In genomic region chr7:75171822-75172221, GRCh38 we compare ENCODE assay signal across 8 cellular contexts.
DNase-seq lines count a peak whose midpoint lies in the region; ATAC-seq lines count a peak whose summit lies in the region.
"Not testable (repeated sequence)": the region's sequence is repeated elsewhere in the genome, so short reads cannot be mapped to it uniquely, and the experiment has no call there.

No MANE protein-coding gene starts in this region.

- CTCF ChIA-PET in activated CD4-positive, alpha-beta T cell treated with anti-CD3 and anti-CD28 coated beads for 36 hours (lab: Charles Lee) = not testable (repeated sequence)

- H3K9me3 Mint-ChIP-seq in activated CD4-positive, alpha-beta T cell treated with anti-CD3 and anti-CD28 coated beads for 36 hours (ENCODE audit: low read depth); stimulated activated naive CD8-positive, alpha-beta T cell treated with anti-CD3 and anti-CD28 coated beads, Interleukin-15, amount 100 ng/mL, for 72 hours: not testable (repeated sequence)

- not testable (repeated sequence) for H3K4me3 Mint-ChIP-seq in activated CD4-positive, alpha-beta T cell treated with anti-CD3 and anti-CD28 coated beads for 36 hours; stimulated activated naive CD8-positive, alpha-beta T cell treated with anti-CD3 and anti-CD28 coated beads, Interleukin-15, amount 100 ng/mL, for 72 hours

- intact Hi-C loops in activated CD4-positive, alpha-beta T cell treated with anti-CD3 and anti-CD28 coated beads for 36 hours (cut with DNase I, micrococcal nuclease) = not testable (repeated sequence)

- not testable (repeated sequence) for H3K27ac Mint-ChIP-seq in activated CD4-positive, alpha-beta T cell treated with anti-CD3 and anti-CD28 coated beads for 36 hours; stimulated activated naive CD8-positive, alpha-beta T cell treated with anti-CD3 and anti-CD28 coated beads, Interleukin-15, amount 100 ng/mL, for 72 hours

- H3K36me3 Mint-ChIP-seq in activated CD4-positive, alpha-beta T cell treated with anti-CD3 and anti-CD28 coated beads for 36 hours (ENCODE audit: low read depth) = not testable (repeated sequence)

- DNase-seq in activated CD4-positive, alpha-beta T cell treated with anti-CD3 and anti-CD28 coated beads for 36 hours; left lobe of liver (ENCODE audit: low spot score); stimulated activated naive CD8-positive, alpha-beta T cell treated with anti-CD3 and anti-CD28 coated beads, Interleukin-15, amount 100 ng/mL, for 72 hours: not testable (repeated sequence)

- H3K4me1 Mint-ChIP-seq in activated CD4-positive, alpha-beta T cell treated with anti-CD3 and anti-CD28 coated beads for 36 hours; stimulated activated naive CD8-positive, alpha-beta T cell treated with anti-CD3 and anti-CD28 coated beads, Interleukin-15, amount 100 ng/mL, for 72 hours: not testable (repeated sequence)

- not testable (repeated sequence) for H3K27me3 Mint-ChIP-seq in activated CD4-positive, alpha-beta T cell treated with anti-CD3 and anti-CD28 coated beads for 36 hours; stimulated activated naive CD8-positive, alpha-beta T cell treated with anti-CD3 and anti-CD28 coated beads, Interleukin-15, amount 100 ng/mL, for 72 hours

- ATAC-seq in GM18858 (IDR thresholded peaks at IDR 0.05; ENCODE audit: unreplicated experiment) (peak; percentile 67), GM19452 (IDR thresholded peaks at IDR 0.05; ENCODE audit: unreplicated experiment) (peak; percentile 84), GM21737 (IDR thresholded peaks at IDR 0.05; ENCODE audit: unreplicated experiment) (peak; percentile 74), HG02973 (IDR thresholded peaks at IDR 0.05; ENCODE audit: unreplicated experiment) (peak; percentile 73), HG03378 (IDR thresholded peaks at IDR 0.05; ENCODE audit: unreplicated experiment) (peak; percentile 83), left lobe of liver (peak; percentile 60)
- peak; percentile 37 for ATAC-seq in activated CD4-positive, alpha-beta T cell treated with anti-CD3 and anti-CD28 coated beads for 36 hours
- ATAC-seq in stimulated activated naive CD8-positive, alpha-beta T cell treated with anti-CD3 and anti-CD28 coated beads, Interleukin-15, amount 100 ng/mL, for 72 hours = peak; percentile 28

- POLR2A ChIA-PET in activated CD4-positive, alpha-beta T cell treated with anti-CD3 and anti-CD28 coated beads for 36 hours (lab: Charles Lee) = not testable (repeated sequence)

Comparison
In these comparisons a context has a peak if more than half of its experiments do, and no peak if none do; other contexts are left out.
1. ATAC-seq: peak in every context shown above with its lines; median percentile 84 in GM19452; 83 in HG03378; 74 in GM21737; 73 in HG02973; 67 in GM18858; 60 in left lobe of liver; 37 in activated CD4-positive, alpha-beta T cell treated with anti-CD3 and anti-CD28 coated beads for 36 hours; 28 in stimulated activated naive CD8-positive, alpha-beta T cell treated with anti-CD3 and anti-CD28 coated beads, Interleukin-15, amount 100 ng/mL, for 72 hours.